In genomic region chr16:19886061-19886792, GRCh38 we compare ENCODE assay signal across 1 cellular context.
TF ChIP-seq lines count a peak whose summit lies in the region.

No MANE protein-coding gene starts in this region.

TF ChIP-seq in K562, 482 proteins besides CTCF, POLR2A, EP300 and RAD21 (continued from another document and continues in another):
- no peak for TF ChIP-seq SRSF3 (IDR thresholded peaks at IDR 0.05; ENCODE audit: insufficient read depth, low read length)
- TF ChIP-seq MAZ (CRISPR knock-in tag; conservative IDR thresholded peaks at IDR 0.05 in 1 of 2, IDR thresholded peaks at IDR 0.05 in 1 of 2) = no peak
- TF ChIP-seq NCOA2 (IDR thresholded peaks at IDR 0.05; ENCODE audit: partially characterized antibody in 2 of 2) = no peak
- TF ChIP-seq MYC (IDR thresholded peaks at IDR 0.05; ENCODE audit: low read depth, low read length) = peak; percentile 83
- no peak for TF ChIP-seq MYC (CRISPR knock-in tag; IDR thresholded peaks at IDR 0.05; ENCODE audit: borderline replicate concordance, low read depth)
- peak; percentile 84; the same call in 1 of the 2 replicates for TF ChIP-seq XRCC5 (IDR thresholded peaks at IDR 0.05; ENCODE audit: low read depth, low read length)
- TF ChIP-seq ZNF449 (CRISPR knock-in tag; IDR thresholded peaks at IDR 0.05) = no peak
- TF ChIP-seq MNT (conservative IDR thresholded peaks at IDR 0.05) = peak in 1 of 2 experiments; percentile 51; a peak in 1 of 4 replicates
- TF ChIP-seq FIP1L1 (IDR thresholded peaks at IDR 0.05; ENCODE audit: low read depth, low read length, poor library complexity, severe bottlenecking) = no peak
- TF ChIP-seq ILK (tag; IDR thresholded peaks at IDR 0.05; ENCODE audit: borderline replicate concordance, low read depth) = no peak
- peak; percentile 55; the same call in 1 of the 2 replicates for TF ChIP-seq E2F1 (CRISPR knock-in tag; IDR thresholded peaks at IDR 0.05)
- TF ChIP-seq E2F6 (IDR thresholded peaks at IDR 0.05; ENCODE audit: borderline replicate concordance in 1 of 2, extremely low read depth in 1 of 2, insufficient read depth in 1 of 2, insufficient read length in 1 of 2, low read depth in 1 of 2, low read length in 1 of 2, poor library complexity in 1 of 2, severe bottlenecking in 1 of 2) = peak in 1 of 2 experiments; percentile 59
- no peak for TF ChIP-seq POU5F1 (IDR thresholded peaks at IDR 0.05; ENCODE audit: borderline replicate concordance, low read depth, low read length, partially characterized antibody)
- no peak for TF ChIP-seq HMG20A (CRISPR knock-in tag; conservative IDR thresholded peaks at IDR 0.05)
- no peak for TF ChIP-seq CREB1 (IDR thresholded peaks at IDR 0.05)
- TF ChIP-seq CREB1 (CRISPR knock-in tag; IDR thresholded peaks at IDR 0.05) = 0 out of 2 replicates have a peak, but pooled peaks have one; percentile 16
- no peak for TF ChIP-seq IFI16 (CRISPR knock-in tag; IDR thresholded peaks at IDR 0.05)
- TF ChIP-seq RBBP5 (IDR thresholded peaks at IDR 0.05; ENCODE audit: borderline replicate concordance, insufficient read depth, low read length, poor library complexity, severe bottlenecking) = no peak
- TF ChIP-seq MECOM (CRISPR knock-in tag; IDR thresholded peaks at IDR 0.05) = no peak
- 0 out of 2 replicates have a peak, but pooled peaks have one; percentile 28 for TF ChIP-seq E2F3 (CRISPR knock-in tag; IDR thresholded peaks at IDR 0.05)
- TF ChIP-seq ZNF780A (CRISPR knock-in tag; IDR thresholded peaks at IDR 0.05) = no peak
- TF ChIP-seq MEIS2 (IDR thresholded peaks at IDR 0.05; ENCODE audit: partially characterized antibody) = no peak
- peak; percentile 98 for TF ChIP-seq RB1 (IDR thresholded peaks at IDR 0.05; ENCODE audit: low read depth)
- peak; percentile 98 for TF ChIP-seq DEAF1 (CRISPR knock-in tag; IDR thresholded peaks at IDR 0.05)
- peak; percentile 92 for TF ChIP-seq ARID2 (IDR thresholded peaks at IDR 0.05)
- TF ChIP-seq GABPB2 (CRISPR knock-in tag; conservative IDR thresholded peaks at IDR 0.05) = no peak
- TF ChIP-seq FOXM1 (IDR thresholded peaks at IDR 0.05; ENCODE audit: low read depth) = no peak
- TF ChIP-seq FOXM1 (CRISPR knock-in tag; IDR thresholded peaks at IDR 0.05; ENCODE audit: low read depth) = no peak
- peak; percentile 26 to 42; a peak in 1 of 4 replicates for TF ChIP-seq NRF1 (conservative IDR thresholded peaks at IDR 0.05 in 1 of 2, IDR thresholded peaks at IDR 0.05 in 1 of 2)
- TF ChIP-seq THRAP3 (IDR thresholded peaks at IDR 0.05; ENCODE audit: borderline replicate concordance) = no peak
- TF ChIP-seq ZFP1 (CRISPR knock-in tag; IDR thresholded peaks at IDR 0.05) = no peak
- peak; percentile 68; the same call in 1 of the 2 replicates for TF ChIP-seq KLF16 (IDR thresholded peaks at IDR 0.05)
- TF ChIP-seq CREB3L1 (IDR thresholded peaks at IDR 0.05; ENCODE audit: borderline replicate concordance, low read depth) = peak; percentile 51; the same call in 1 of the 2 replicates
- no peak for TF ChIP-seq ARID3A (IDR thresholded peaks at IDR 0.05; ENCODE audit: borderline replicate concordance, low read depth, low read length)
- no peak for TF ChIP-seq RBM25 (IDR thresholded peaks at IDR 0.05; ENCODE audit: low read depth, low read length, severe bottlenecking)
- TF ChIP-seq MGA (IDR thresholded peaks at IDR 0.05) = peak; percentile 85
- peak; percentile 79; the same call in 1 of the 2 replicates for TF ChIP-seq ZKSCAN8 (CRISPR knock-in tag; IDR thresholded peaks at IDR 0.05)
